In genomic region chr14:22837059-22837749, GRCh38 we compare ENCODE assay signal across 8 cellular contexts. TPM values are rescaled to one million over a fixed set of nuclear protein-coding genes. Genes with fewer than 3 reads are reported as not detected.
DNase-seq lines count a peak whose midpoint lies in the region; ATAC-seq and TF ChIP-seq lines count a peak whose summit lies in the region.
"Had no signal": no experiment of that assay in that cellular context is flagged by ENCODE, and none has a peak within 500 bp of the region (broad histone marks: within the 10 kb centered on the region; RNA-seq: fewer than 3 reads in every experiment).

No MANE protein-coding gene starts in this region.

- peak overlapping the region; percentile 97 for H3K4me2 ChIP-seq in GM23338

- TF ChIP-seq POLR2A in uterus (IDR thresholded peaks at IDR 0.05): no peak

- H3K9me3 ChIP-seq in endocrine pancreas (ENCODE audit: control insufficient read depth, low read length) (no peaks in the 10 kb centered on the region), mucosa of descending colon (no peaks in the 10 kb centered on the region), uterus (no peaks in the 10 kb centered on the region)

- H3K27me3 ChIP-seq in GM23338 (ENCODE audit: insufficient read depth) (no peaks in the 10 kb centered on the region), endocrine pancreas (ENCODE audit: control insufficient read depth, insufficient read depth, low read length) (peaks cover 2% of the 10 kb centered on the region), uterus (no peaks in the 10 kb centered on the region)

- H3K27ac Mint-ChIP-seq in GM23338: peak overlapping the region; percentile 93

- H3K36me3 Mint-ChIP-seq in GM23338 (ENCODE audit: low read depth): peaks cover 36% of the 10 kb centered on the region

- peak; percentile 44 for ATAC-seq in GM23338
- peak; percentile 75 for ATAC-seq in mucosa of descending colon

- H4K20me1 ChIP-seq in GM23338 (replicated peaks; ENCODE audit: insufficient read depth): no peaks in the 10 kb centered on the region

- DNase-seq in GM23338 (ENCODE audit: low spot score): peak; percentile 73
- peak; percentile 61 for DNase-seq in RKO (ENCODE audit: low spot score)
- peak; percentile 62 to 78 (median 70) for DNase-seq in mucosa of descending colon
- peak; percentile 66 to 70 for DNase-seq in uterus
- DNase-seq in effector CD8-positive, alpha-beta T cell (lab: John Stamatoyannopoulos, UW): no peak
- DNase-seq in NCI-H345 (lab: John Stamatoyannopoulos, UW): no peak

- peak overlapping the region; percentile 94 for H3K4me3 Mint-ChIP-seq in GM23338

- peaks cover 26% of the 10 kb centered on the region for H3K79me2 ChIP-seq in GM23338 (replicated peaks; ENCODE audit: insufficient read depth)

- intact Hi-C loops in mucosa of descending colon (cut with DNase I, micrococcal nuclease) (no loop called here), uterus (cut with DNase I; ENCODE audit: low total_unique reads) (no loop called here)

- peak overlapping the region; percentile 88 for H3K27ac ChIP-seq in GM23338 (ENCODE audit: low read depth)
- peak overlapping the region; percentile 96 to 100 for H3K27ac ChIP-seq in uterus

- H3K36me3 ChIP-seq in GM23338 (ENCODE audit: insufficient read depth): peaks cover 27% of the 10 kb centered on the region
- no peaks in the 10 kb centered on the region for H3K36me3 ChIP-seq in endocrine pancreas (ENCODE audit: control insufficient read depth, insufficient read depth, low read length)
- H3K36me3 ChIP-seq in mucosa of descending colon (ENCODE audit: low read depth): no peaks in the 10 kb centered on the region
- H3K36me3 ChIP-seq in uterus: no peaks in the 10 kb centered on the region

- H3K4me3 ChIP-seq in GM23338: peak overlapping the region; percentile 95
- no peak overlapping the region for H3K4me3 ChIP-seq in endocrine pancreas (ENCODE audit: control insufficient read depth, insufficient read depth, low read length)
- H3K4me3 ChIP-seq in mucosa of descending colon: peak overlapping the region; percentile 80
- peak overlapping the region; percentile 74 to 75 for H3K4me3 ChIP-seq in uterus

- no peak for TF ChIP-seq CTCF in GM23338 (conservative IDR thresholded peaks at IDR 0.05; ENCODE audit: low read depth in 2 of 2)
- TF ChIP-seq CTCF in mucosa of descending colon (IDR thresholded peaks at IDR 0.05): no peak
- no peak for TF ChIP-seq CTCF in uterus (IDR thresholded peaks at IDR 0.05)

- H2AFZ ChIP-seq in GM23338: peak overlapping the region; percentile 93

- peaks cover 16% of the 10 kb centered on the region for H3K27me3 Mint-ChIP-seq in GM23338 (ENCODE audit: insufficient read depth, low read depth, poor library complexity)

- H3K4me1 ChIP-seq in GM23338 (ENCODE audit: insufficient read depth): peaks cover 23% of the 10 kb centered on the region
- H3K4me1 ChIP-seq in endocrine pancreas (ENCODE audit: control insufficient read depth, insufficient read depth, low read length): no peaks in the 10 kb centered on the region
- H3K4me1 ChIP-seq in mucosa of descending colon (ENCODE audit: low read depth): peaks cover 5% of the 10 kb centered on the region
- peaks cover 0 to 21% of the 10 kb centered on the region in 2 donors for H3K4me1 ChIP-seq in uterus

- H3K9me3 Mint-ChIP-seq in GM23338: no peaks in the 10 kb centered on the region

- no peaks in the 10 kb centered on the region for H3K9me2 ChIP-seq in GM23338 (ENCODE audit: insufficient read depth)

- peak overlapping the region; percentile 7 for H3K9ac ChIP-seq in endocrine pancreas (ENCODE audit: control insufficient read depth, insufficient read depth, low read length)

- peaks cover 22% of the 10 kb centered on the region for H3F3A ChIP-seq in GM23338 (replicated peaks; ENCODE audit: low read depth)

- peaks cover 34% of the 10 kb centered on the region for H3K4me1 Mint-ChIP-seq in GM23338

TF ChIP-seq in GM23338, 12 proteins besides CTCF, POLR2A, EP300 and RAD21 (continues in another document):
- TF ChIP-seq ZNF114 (CRISPR knock-in tag; IDR thresholded peaks at IDR 0.05) (no peak), ZNF462 (CRISPR knock-in tag; IDR thresholded peaks at IDR 0.05) (no peak), CREB1 (CRISPR knock-in tag; IDR thresholded peaks at IDR 0.05; ENCODE audit: low read depth) (no peak), EZH2phosphoT487 (IDR thresholded peaks at IDR 0.05; ENCODE audit: unreplicated experiment) (no peak), JUNB (IDR thresholded peaks at IDR 0.05; ENCODE audit: unreplicated experiment) (no peak)

RNA-seq across cellular contexts. Expression of gene MMP14, which starts 0.8 kb away (rescaled TPM):
- 48.9 and 56.4 TPM in 2 replicates for total RNA-seq in GM23338 (2014; rRNA removed; shearing (Covaris generic))
- polyA plus RNA-seq in GM23338 (2016; fragmentation: Nextera tagmentation; extraction: Ambion mirVana): 6.5 and 7.0 TPM in 2 replicates
- total RNA-seq in mucosa of descending colon (100 to 1,000 TPM in 2 of 3 donors, 10 to 100 TPM in 1; 48.1 to 161 (median 104) TPM), uterus (100 to 1,000 TPM in 3 of 4 donors, 10 to 100 TPM in 1; 66.6 to 233 (median 172) TPM)

RNA-seq across cellular contexts. Expression of gene MRPL52, which starts 7.5 kb away (rescaled TPM):
- 131 and 138 TPM in 2 replicates for total RNA-seq in GM23338 (2014; rRNA removed; shearing (Covaris generic))
- polyA plus RNA-seq in GM23338 (2016; fragmentation: Nextera tagmentation; extraction: Ambion mirVana): 617 and 691 TPM in 2 replicates
- total RNA-seq in mucosa of descending colon (10 to 100 TPM; 59.1 to 79.1 (median 64.5) TPM), uterus (100 to 1,000 TPM in 1 of 4 donors, 10 to 100 TPM in 3; 14.3 to 255 (median 35.3) TPM)

RNA-seq across cellular contexts. Expression of gene SLC7A7, which starts 22.0 kb away (rescaled TPM):
- 3.6 and 6.1 TPM in 2 replicates for total RNA-seq in GM23338 (2014; rRNA removed; shearing (Covaris generic))
- polyA plus RNA-seq in GM23338 (2016; fragmentation: Nextera tagmentation; extraction: Ambion mirVana): 2.7 and 4.1 TPM in 2 replicates
- total RNA-seq in mucosa of descending colon: 10 to 100 TPM in 2 of 3 donors, 1 to 10 TPM in 1; 7.6 to 13.7 (median 13.2) TPM
- 10 to 100 TPM in 1 of 4 donors, 1 to 10 TPM in 3; 2.8 to 15.6 (median 6.8) TPM for total RNA-seq in uterus
- total RNA-seq: T-helper 2 cell treated with Interferon-gamma antibody and Interleukin-4, amounts not matched to agents 100 ng/mL and 5 ng/mL, for 36 hours had no signal

RNA-seq across cellular contexts. Expression of gene LRP10, which starts 34.3 kb away (rescaled TPM):
- 16.5 and 18.1 TPM in 2 replicates for total RNA-seq in GM23338 (2014; rRNA removed; shearing (Covaris generic))
- 5.4 and 6.4 TPM in 2 replicates for polyA plus RNA-seq in GM23338 (2016; fragmentation: Nextera tagmentation; extraction: Ambion mirVana)
- total RNA-seq in mucosa of descending colon (100 to 1,000 TPM; 218 to 276 (median 245) TPM), uterus (100 to 1,000 TPM in 1 of 4 donors, 10 to 100 TPM in 3; 27.4 to 140 (median 37.5) TPM)

RNA-seq across cellular contexts. Expression of gene REM2, which starts 45.8 kb away (rescaled TPM):
- 0.31 and 1.2 TPM in 2 replicates for total RNA-seq in GM23338 (2014; rRNA removed; shearing (Covaris generic))
- 2.9 and 3.0 TPM in 2 replicates for polyA plus RNA-seq in GM23338 (2016; fragmentation: Nextera tagmentation; extraction: Ambion mirVana)
- total RNA-seq in mucosa of descending colon (under 1 TPM; 0.35 to 0.66 (median 0.51) TPM), uterus (1 to 10 TPM in 1 of 4 donors, under 1 TPM in 1, not detected in 2; 0.83 to 1.6 TPM)

Comparison
In these comparisons a context has a peak if more than half of its experiments do, and no peak if none do; other contexts are left out.
1. DNase-seq: peak in GM23338 (single experiment), RKO (single experiment), mucosa of descending colon (3 of 3) and uterus (2 of 2); none in effector CD8-positive, alpha-beta T cell (single experiment) and NCI-H345 (single experiment).